24 cellular contexts compared by ENCODE assay signal in genomic region chr10:131142446-131143380, GRCh38.
DNase-seq lines count a peak whose midpoint lies in the region; ATAC-seq, FAIRE-seq and TF ChIP-seq lines count a peak whose summit lies in the region.
"Had no signal": no experiment of that assay in that cellular context is flagged by ENCODE, and none has a peak within 500 bp of the region (broad histone marks: within the 10 kb centered on the region; RNA-seq: fewer than 3 reads in every experiment).

No MANE protein-coding gene starts in this region.

- no peak for FAIRE-seq in kidney (lab: Jason Lieb, UNC)

- H3K4me3 ChIP-seq in kidney (ENCODE audit: low read length in 2 of 2), result no peak overlapping the region
- H3K4me3 ChIP-seq in MG63, result no peak overlapping the region
- H3K4me3 ChIP-seq: thoracic aorta had no signal

- H3K27me3 ChIP-seq in MG63, result no peaks in the 10 kb centered on the region; the same call in 1 of the 2 replicates

- peak; percentile 94 for DNase-seq in DMS153 (lab: John Stamatoyannopoulos, UW)
- DNase-seq in NCI-H1436 treated with DMSO at 0.1 percent for 48 hours (lab: John Stamatoyannopoulos, UW), result peak; percentile 63
- peak; percentile 51 for DNase-seq in NCI-H526 treated with DMSO at 0.1 percent for 48 hours (lab: John Stamatoyannopoulos, UW)
- peak; percentile 37 for DNase-seq in kidney
- DNase-seq in MG63, result no peak
- no peak for DNase-seq in activated T-cell treated with anti-CD3 and anti-CD28 coated beads, Interleukin-2, amount 50 U/mL, for 48 hours
- DNase-seq: activated CD4-positive, alpha-beta T cell treated with anti-CD3 and anti-CD28 coated beads for 48 hours; activated CD8-positive, alpha-beta memory T cell treated with anti-CD3 and anti-CD28 coated beads, Interleukin-2, amount 10 ng/mL, durations not matched to agents 7 days and 5 days; activated naive CD8-positive, alpha-beta T cell treated with anti-CD3 and anti-CD28 coated beads, Interleukin-2, amount 50 U/mL, for 24 hours; effector memory CD8-positive, alpha-beta T cell; GF-D8; KBM-7; MV-4-11; NCI-H446 treated with DMSO at 0.1 percent for 48 hours; nephron progenitor cell; OCI-M1; stimulated activated CD4-positive, alpha-beta T cell treated with anti-CD3 and anti-CD28 coated beads, Interleukin-1b, Interleukin-23, amount 100 ng/mL, for 48 hours; T-cell had no signal

- intact Hi-C loops in kidney (cut with DNase I), result no loop called here

- no peak overlapping the region for H3K27ac ChIP-seq in kidney (ENCODE audit: low read depth in 2 of 2, low read length in 2 of 2)
- H3K27ac ChIP-seq: thoracic aorta had no signal

- H3K9ac ChIP-seq in kidney (ENCODE audit: low read length in 2 of 2), result no peak overlapping the region

- no peak for TF ChIP-seq CTCF in kidney (IDR thresholded peaks at IDR 0.05; ENCODE audit: borderline replicate concordance, extremely low read depth, insufficient read depth)

- H3K4me1 ChIP-seq in kidney (ENCODE audit: control insufficient read depth in 1 of 2, insufficient read depth in 1 of 2, low read depth in 1 of 2, low read length in 2 of 2), result no peaks in the 10 kb centered on the region

- no peaks in the 10 kb centered on the region for H3K36me3 ChIP-seq in kidney (ENCODE audit: control insufficient read depth in 1 of 2, insufficient read depth in 2 of 2, low read length in 2 of 2)
- no peaks in the 10 kb centered on the region for H3K36me3 ChIP-seq in MG63
- H3K36me3 ChIP-seq: thoracic aorta had no signal

- H3K9me3 ChIP-seq in kidney (ENCODE audit: control insufficient read depth in 1 of 2, low read length in 2 of 2) (no peaks in the 10 kb centered on the region), MG63 (no peaks in the 10 kb centered on the region)
- H3K9me3 ChIP-seq: thoracic aorta had no signal

- ATAC-seq in GM18517 (IDR thresholded peaks at IDR 0.05; ENCODE audit: unreplicated experiment) (no peak), GM19351 (IDR thresholded peaks at IDR 0.05; ENCODE audit: unreplicated experiment) (no peak)
- ATAC-seq: activated CD8-positive, alpha-beta memory T cell treated with anti-CD3 and anti-CD28 coated beads, Interleukin-2, amount 10 ng/mL, durations not matched to agents 7 days and 5 days; activated naive CD8-positive, alpha-beta T cell treated with anti-CD3 and anti-CD28 coated beads, Interleukin-2, amount 50 U/mL, for 24 hours; activated T-helper 17 cell treated with anti-CD3 and anti-CD28 coated beads, Interleukin-2, amount 50 U/mL, for 72 hours; effector memory CD8-positive, alpha-beta T cell; left lobe of liver; stimulated activated memory B cell treated with anti-CD40 and anti-IgM and Interleukin-4, amounts not matched to agents 10 μg/mL and 1 μg/mL and 100 μg/mL, for 72 hours; T-cell had no signal

Comparison
In these comparisons a context has a peak if more than half of its experiments do, and no peak if none do; other contexts are left out.
1. DNase-seq: peak in DMS153 (single experiment), NCI-H1436 treated with DMSO at 0.1 percent for 48 hours (single experiment), NCI-H526 treated with DMSO at 0.1 percent for 48 hours (single experiment) and kidney (single experiment); none in MG63 (single experiment) and activated T-cell treated with anti-CD3 and anti-CD28 coated beads, Interleukin-2, amount 50 U/mL, for 48 hours (0 of 2).